ENCODE assay signal across 28 cellular contexts in genomic region chr4:15365641-15366040, GRCh38.
"Had no signal": no experiment of that assay in that cellular context is flagged by ENCODE, and none has a peak within 500 bp of the region (broad histone marks: within the 10 kb centered on the region; RNA-seq: fewer than 3 reads in every experiment).

No MANE protein-coding gene starts in this region.

- H3K27ac ChIP-seq: ascending aorta, breast epithelium, coronary artery, dorsolateral prefrontal cortex, WERI-Rb-1 had no signal

- H3K36me3 Mint-ChIP-seq: activated CD4-positive, alpha-beta memory T cell treated with anti-CD3 and anti-CD28 coated beads for 36 hours; activated naive CD4-positive, alpha-beta T cell treated with anti-CD3 and anti-CD28 coated beads, Interleukin-2, amount 10 ng/mL, durations not matched to agents 7 days and 5 days; activated naive CD4-positive, alpha-beta T cell treated with anti-CD3 and anti-CD28 coated beads, Interleukin-2, amount 50 U/mL, for 72 hours; activated naive CD8-positive, alpha-beta T cell treated with anti-CD3 and anti-CD28 coated beads, Interleukin-2, amount 10 ng/mL, durations not matched to agents 7 days and 5 days; brain had no signal

- DNase-seq: activated B cell treated with CpG ODN at 0.5 μM for 24 hours; activated CD4-positive, alpha-beta memory T cell treated with anti-CD3 and anti-CD28 coated beads for 36 hours; activated CD4-positive, alpha-beta T cell treated with anti-CD3 and anti-CD28 coated beads, Interleukin-2, amount 10 ng/mL, durations not matched to agents 24 days and 14 days; activated CD8-positive, alpha-beta memory T cell treated with anti-CD3 and anti-CD28 coated beads, Interleukin-2, amount 50 U/mL, for 48 hours; activated CD8-positive, alpha-beta T cell treated with anti-CD3 and anti-CD28 coated beads, Interleukin-2, amount 10 ng/mL, durations not matched to agents 7 days and 5 days; activated gamma-delta T cell; activated naive CD4-positive, alpha-beta T cell; activated naive CD4-positive, alpha-beta T cell treated with anti-CD3 and anti-CD28 coated beads, Interleukin-2, amount 10 ng/mL, durations not matched to agents 7 days and 5 days; activated naive CD8-positive, alpha-beta T cell treated with anti-CD3 and anti-CD28 coated beads, Interleukin-2, amount 10 ng/mL, durations not matched to agents 7 days and 5 days; activated T-cell treated with anti-CD3 and anti-CD28 coated beads for 4 hours; activated T-cell treated with anti-CD3 and anti-CD28 coated beads, Interleukin-2, amount 50 U/mL, for 24 hours; activated T-cell treated with anti-CD3 and anti-CD28 coated beads, Interleukin-2, amount 50 U/mL, for 72 hours; dorsolateral prefrontal cortex; effector memory CD4-positive, alpha-beta T cell; endodermal cell; foreskin fibroblast; T-helper 1 cell; T-helper 17 cell; T1000; WERI-Rb-1 had no signal

- H3K4me3 Mint-ChIP-seq: activated B cell treated with CpG ODN at 0.5 μM for 24 hours; activated CD4-positive, alpha-beta memory T cell treated with anti-CD3 and anti-CD28 coated beads for 36 hours; activated CD4-positive, alpha-beta T cell treated with anti-CD3 and anti-CD28 coated beads, Interleukin-2, amount 10 ng/mL, durations not matched to agents 24 days and 14 days; activated CD8-positive, alpha-beta T cell treated with anti-CD3 and anti-CD28 coated beads, Interleukin-2, amount 10 ng/mL, durations not matched to agents 7 days and 5 days; activated naive CD4-positive, alpha-beta T cell treated with anti-CD3 and anti-CD28 coated beads, Interleukin-2, amount 10 ng/mL, durations not matched to agents 7 days and 5 days; activated naive CD8-positive, alpha-beta T cell treated with anti-CD3 and anti-CD28 coated beads, Interleukin-2, amount 10 ng/mL, durations not matched to agents 7 days and 5 days; activated T-cell treated with anti-CD3 and anti-CD28 coated beads, Interleukin-2, amount 50 U/mL, for 24 hours; activated T-cell treated with anti-CD3 and anti-CD28 coated beads, Interleukin-2, amount 50 U/mL, for 72 hours; brain; central memory CD8-positive, alpha-beta T cell; dendritic cell treated with granulocyte-macrophage colony-stimulating factor and Interleukin-4, amounts not matched to agents 40 ng/mL and 50 ng/mL, for 4 days; endodermal cell; T-helper 17 cell; T-helper 2 cell treated with Interferon-gamma antibody and Interleukin-4, amounts not matched to agents 5 μg/mL and 100 μg/mL, for 36 hours had no signal

- H3K27ac Mint-ChIP-seq: activated B cell treated with CpG ODN at 0.5 μM for 24 hours; activated CD4-positive, alpha-beta memory T cell treated with anti-CD3 and anti-CD28 coated beads for 36 hours; activated CD4-positive, alpha-beta T cell treated with anti-CD3 and anti-CD28 coated beads, Interleukin-2, amount 10 ng/mL, durations not matched to agents 24 days and 14 days; activated CD8-positive, alpha-beta T cell treated with anti-CD3 and anti-CD28 coated beads, Interleukin-2, amount 10 ng/mL, durations not matched to agents 7 days and 5 days; activated naive CD4-positive, alpha-beta T cell treated with anti-CD3 and anti-CD28 coated beads, Interleukin-2, amount 10 ng/mL, durations not matched to agents 7 days and 5 days; activated naive CD4-positive, alpha-beta T cell treated with anti-CD3 and anti-CD28 coated beads, Interleukin-2, amount 50 U/mL, for 72 hours; activated naive CD8-positive, alpha-beta T cell treated with anti-CD3 and anti-CD28 coated beads, Interleukin-2, amount 10 ng/mL, durations not matched to agents 7 days and 5 days; activated T-cell treated with anti-CD3 and anti-CD28 coated beads, Interleukin-2, amount 50 U/mL, for 24 hours; activated T-cell treated with anti-CD3 and anti-CD28 coated beads, Interleukin-2, amount 50 U/mL, for 72 hours; brain; dendritic cell treated with granulocyte-macrophage colony-stimulating factor and Interleukin-4, amounts not matched to agents 40 ng/mL and 50 ng/mL, for 4 days; endodermal cell; T-helper 17 cell; T-helper 2 cell treated with Interferon-gamma antibody and Interleukin-4, amounts not matched to agents 5 μg/mL and 100 μg/mL, for 36 hours had no signal

- H3K9me3 ChIP-seq: ascending aorta, breast epithelium had no signal

- H3K9me3 Mint-ChIP-seq: activated naive CD4-positive, alpha-beta T cell treated with anti-CD3 and anti-CD28 coated beads, Interleukin-2, amount 10 ng/mL, durations not matched to agents 7 days and 5 days; activated T-cell treated with anti-CD3 and anti-CD28 coated beads, Interleukin-2, amount 50 U/mL, for 24 hours; activated T-cell treated with anti-CD3 and anti-CD28 coated beads, Interleukin-2, amount 50 U/mL, for 72 hours; central memory CD8-positive, alpha-beta T cell; dendritic cell treated with granulocyte-macrophage colony-stimulating factor and Interleukin-4, amounts not matched to agents 40 ng/mL and 50 ng/mL, for 4 days; endodermal cell; T-helper 2 cell treated with Interferon-gamma antibody and Interleukin-4, amounts not matched to agents 5 μg/mL and 100 μg/mL, for 36 hours had no signal

- H3K4me1 Mint-ChIP-seq: central memory CD8-positive, alpha-beta T cell had no signal

- H3K27me3 Mint-ChIP-seq: activated CD4-positive, alpha-beta memory T cell treated with anti-CD3 and anti-CD28 coated beads for 36 hours; activated naive CD4-positive, alpha-beta T cell treated with anti-CD3 and anti-CD28 coated beads, Interleukin-2, amount 10 ng/mL, durations not matched to agents 7 days and 5 days; activated T-cell treated with anti-CD3 and anti-CD28 coated beads, Interleukin-2, amount 50 U/mL, for 24 hours; brain; dendritic cell treated with granulocyte-macrophage colony-stimulating factor and Interleukin-4, amounts not matched to agents 40 ng/mL and 50 ng/mL, for 4 days had no signal

- H3K36me3 ChIP-seq: ascending aorta, breast epithelium, WERI-Rb-1 had no signal

- H3K4me3 ChIP-seq: ascending aorta, breast epithelium, coronary artery, dorsolateral prefrontal cortex had no signal

- H3K4me1 ChIP-seq: breast epithelium had no signal

- H3K27me3 ChIP-seq: ascending aorta, breast epithelium, dorsolateral prefrontal cortex had no signal
